In genomic region chr15:59688383-59688887, GRCh38 we compare ENCODE assay signal across 8 cellular contexts. TPM values are rescaled to one million over a fixed set of nuclear protein-coding genes. Genes with fewer than 3 reads are reported as not detected.
DNase-seq lines count a peak whose midpoint lies in the region; ATAC-seq and TF ChIP-seq lines count a peak whose summit lies in the region.

No MANE protein-coding gene starts in this region.

- H3K27me3 ChIP-seq in Peyer's patch (no peaks in the 10 kb centered on the region), layer of hippocampus (ENCODE audit: control insufficient read depth, insufficient read depth, low read length) (no peaks in the 10 kb centered on the region), subcutaneous abdominal adipose tissue (ENCODE audit: control insufficient read depth in 5 of 5, insufficient read depth in 4 of 5, low read length in 5 of 5) (no peaks in the 10 kb centered on the region)

- H3K36me3 ChIP-seq in Peyer's patch (peaks cover 0 to 5% (median 0%) of the 10 kb centered on the region in 3 donors), subcutaneous abdominal adipose tissue (ENCODE audit: control insufficient read depth in 5 of 5, insufficient read depth in 5 of 5, low read length in 5 of 5) (peaks cover 0 to 2% (median 0%) of the 10 kb centered on the region in 5 donors)

- H3K4me1 ChIP-seq in Peyer's patch (peaks cover 3 to 22% (median 4%) of the 10 kb centered on the region in 4 donors), subcutaneous abdominal adipose tissue (ENCODE audit: control insufficient read depth in 5 of 5, insufficient read depth in 5 of 5, low read length in 5 of 5) (peaks cover 3 to 42% (median 37%) of the 10 kb centered on the region in 5 donors)

- peak overlapping the region; percentile 89 to 99 (median 98) for H3K9ac ChIP-seq in subcutaneous abdominal adipose tissue (ENCODE audit: low read length in 5 of 5)

- H3K27ac ChIP-seq in Peyer's patch (peak overlapping the region; percentile 98 to 100 (median 100)), layer of hippocampus (ENCODE audit: low read depth, low read length) (peak overlapping the region; percentile 94), subcutaneous abdominal adipose tissue (ENCODE audit: low read depth, low read length) (peak overlapping the region; percentile 98)

- peak; percentile 23 to 64 for TF ChIP-seq POLR2A in Peyer's patch (IDR thresholded peaks at IDR 0.05)

- ATAC-seq in HG02852 (IDR thresholded peaks at IDR 0.05; ENCODE audit: unreplicated experiment), result peak; percentile 6

- H3K4me3 ChIP-seq in Peyer's patch, result peak overlapping the region; percentile 81 to 96 (median 92)
- peak overlapping the region; percentile 97 to 98 for H3K4me3 ChIP-seq in cardiac fibroblast (replicated peaks in 1 of 2; ENCODE audit: low read depth in 2 of 2, low read length in 2 of 2)
- peak overlapping the region; percentile 82 to 98 (median 96) for H3K4me3 ChIP-seq in subcutaneous abdominal adipose tissue (ENCODE audit: low read depth in 1 of 5, low read length in 5 of 5)

- DNase-seq in NCI-H345 treated with DMSO at 0.1 percent for 48 hours (lab: John Stamatoyannopoulos, UW; ENCODE audit: unreplicated experiment) (peak; percentile 3), NCI-H345 (lab: John Stamatoyannopoulos, UW) (no peak), Peyer's patch (peak in 1 of 3 donors; percentile 43), cardiac fibroblast (ENCODE audit: low read depth in 2 of 2) (peak; percentile 84 to 87), HuH-7.5 (ENCODE audit: low spot score) (no peak)

- TF ChIP-seq CTCF in Peyer's patch (IDR thresholded peaks at IDR 0.05) (no peak), cardiac fibroblast (IDR thresholded peaks at IDR 0.05; ENCODE audit: low read depth, low read length) (no peak)

- no peaks in the 10 kb centered on the region for H3K9me3 ChIP-seq in Peyer's patch
- no peaks in the 10 kb centered on the region for H3K9me3 ChIP-seq in subcutaneous abdominal adipose tissue (ENCODE audit: control insufficient read depth in 5 of 5, low read length in 5 of 5)

RNA-seq across cellular contexts. Expression of gene BNIP2, which starts 0.7 kb away (rescaled TPM):
- 100 to 1,000 TPM; 134 to 261 (median 147) TPM for total RNA-seq in Peyer's patch

RNA-seq across cellular contexts. Expression of gene GTF2A2, which starts 31.1 kb away (rescaled TPM):
- total RNA-seq in Peyer's patch, result 10 to 100 TPM; 18.8 to 75.1 (median 22.9) TPM

Comparison
In these comparisons a context has a peak if more than half of its experiments do, and no peak if none do; other contexts are left out.
1. DNase-seq: peak in NCI-H345 treated with DMSO at 0.1 percent for 48 hours (single experiment) and cardiac fibroblast (2 of 2); none in NCI-H345 (single experiment) and HuH-7.5 (single experiment).
2. Peak in every context shown above with its lines, with median percentiles within 50 percentile points of each other: H3K27ac ChIP-seq and H3K4me3 ChIP-seq.